10 cellular contexts compared by ENCODE assay signal in genomic region chr12:88153959-88154358, GRCh38. TPM values are rescaled to one million over a fixed set of nuclear protein-coding genes. Genes with fewer than 3 reads are reported as not detected.
DNase-seq lines count a peak whose midpoint lies in the region; ATAC-seq and TF ChIP-seq lines count a peak whose summit lies in the region.
"Had no signal": no experiment of that assay in that cellular context is flagged by ENCODE, and none has a peak within 500 bp of the region (broad histone marks: within the 10 kb centered on the region; RNA-seq: fewer than 3 reads in every experiment).

No MANE protein-coding gene starts in this region.

- H3K27ac Mint-ChIP-seq in nephron, result no peak overlapping the region

- in situ Hi-C loops in mammary epithelial cell (cut with MboI; ENCODE audit: low sequenced_read_pairs in 2 of 2), result no loop called here

- peaks cover 7% of the 10 kb centered on the region for H3K36me3 ChIP-seq in mammary epithelial cell (ENCODE audit: insufficient read depth, low read length)

- CTCF ChIA-PET in mammary epithelial cell (lab: Charles Lee; ENCODE audit: low non-redundant PET), result no interaction called here

- no peak for ATAC-seq in GM21360 (IDR thresholded peaks at IDR 0.05; ENCODE audit: unreplicated experiment)
- no peak for ATAC-seq in right cardiac atrium

- no peaks in the 10 kb centered on the region for H3K4me1 Mint-ChIP-seq in nephron

- 89% methylated on average over 3 of the region's 3 CpGs for WGBS in mammary epithelial cell (ENCODE audit: low coverage, missing lambda C conversion rate)
- WGBS in right cardiac atrium, result 79% methylated on average over 3 of the region's 3 CpGs

- H3K9me3 Mint-ChIP-seq in nephron, result no peaks in the 10 kb centered on the region

- H2AFZ ChIP-seq in mammary epithelial cell (ENCODE audit: low read depth, low read length), result no peak overlapping the region

- H3K27ac ChIP-seq in mammary epithelial cell (ENCODE audit: insufficient read depth, low read depth, low read length), result no peak overlapping the region
- no peak overlapping the region for H3K27ac ChIP-seq in right cardiac atrium (ENCODE audit: low read length)
- H3K27ac ChIP-seq: epithelial cell of prostate had no signal

- H3K36me3 Mint-ChIP-seq in nephron (ENCODE audit: low read depth), result peaks cover 7% of the 10 kb centered on the region

- dilution Hi-C loops in mammary epithelial cell (cut with HindIII; ENCODE audit: low sequenced_read_pairs), result no loop called here

- intact Hi-C loops in mammary epithelial cell (cut with micrococcal nuclease) (loop anchor here (2.0 kb wide), 1 partner anchor 839 kb away; no protein-coding TSS in a partner anchor), right cardiac atrium (cut with DNase I) (loop anchor here in 2 of 4 donors (5.0 to 10.0 kb wide), 2 partner anchors 841 to 843 kb away; no protein-coding TSS in a partner anchor)

- H3K9me3 ChIP-seq in mammary epithelial cell (replicated peaks; ENCODE audit: insufficient read depth, low read length), result no peaks in the 10 kb centered on the region
- H3K9me3 ChIP-seq in right cardiac atrium (ENCODE audit: control insufficient read depth, low read length), result no peaks in the 10 kb centered on the region

- H3K4me2 ChIP-seq in mammary epithelial cell (ENCODE audit: insufficient read depth, low read depth, low read length), result no peak overlapping the region

- TF ChIP-seq CTCF in LNCaP clone FGC (IDR thresholded peaks at IDR 0.05; ENCODE audit: control insufficient read depth, extremely low read depth, insufficient read depth), result peak; percentile 23
- peak; percentile 29 to 33 for TF ChIP-seq CTCF in mammary epithelial cell (conservative IDR thresholded peaks at IDR 0.05 in 1 of 2, IDR thresholded peaks at IDR 0.05 in 1 of 2; ENCODE audit: extremely low read depth in 1 of 2, insufficient read depth in 1 of 2, low read depth in 1 of 2, low read length in 2 of 2)
- TF ChIP-seq CTCF in nephron (IDR thresholded peaks at IDR 0.05; ENCODE audit: unreplicated experiment in 3 of 3), result peak; percentile 33 to 54 (median 39)

- H4K20me1 ChIP-seq in mammary epithelial cell (ENCODE audit: insufficient read depth, low read length), result no peaks in the 10 kb centered on the region

- no peak overlapping the region for H3K4me3 Mint-ChIP-seq in nephron

- no peaks in the 10 kb centered on the region for H3K4me1 ChIP-seq in mammary epithelial cell (ENCODE audit: insufficient read depth, low read length)
- no peaks in the 10 kb centered on the region for H3K4me1 ChIP-seq in right cardiac atrium (ENCODE audit: control insufficient read depth, insufficient read depth, low read length)

- no peak overlapping the region for H3K9ac ChIP-seq in mammary epithelial cell (ENCODE audit: insufficient read depth, low read length)

- no peaks in the 10 kb centered on the region for H3K27me3 Mint-ChIP-seq in nephron (ENCODE audit: low read depth)

- BruUV-seq in mammary epithelial cell (replicated peaks; lab: Mats Ljungman, UMichigan), result no TSS peak

- DNase-seq in Daoy (ENCODE audit: low read depth) (peak; percentile 15), LNCaP clone FGC (ENCODE audit: low read depth) (no peak), mammary epithelial cell (no peak), HUDEP-2 (lab: John Stamatoyannopoulos, UW; ENCODE audit: unreplicated experiment in 76 of 76) (no peak), right cardiac atrium (no peak)
- no peak for DNase-seq in effector CD4-positive, alpha-beta T cell
- DNase-seq: stimulated activated CD4-positive, alpha-beta T cell treated with anti-CD3 and anti-CD28 coated beads, Interleukin-12 subunit alpha, Interleukin-12 subunit beta, amount 100 ng/mL, for 4 hours had no signal

- peaks cover 29% of the 10 kb centered on the region for H3K79me2 ChIP-seq in mammary epithelial cell (ENCODE audit: insufficient read depth, low read length)

- H3K4me3 ChIP-seq in LNCaP clone FGC (ENCODE audit: low read depth, low read length) (no peak overlapping the region), mammary epithelial cell (replicated peaks in 1 of 3; ENCODE audit: insufficient read depth in 1 of 3, low read depth in 2 of 3, low read length in 3 of 3) (no peak overlapping the region), right cardiac atrium (ENCODE audit: low read length) (no peak overlapping the region)

- H3K27me3 ChIP-seq in mammary epithelial cell (ENCODE audit: insufficient read depth, low read length) (no peaks in the 10 kb centered on the region), right cardiac atrium (ENCODE audit: control insufficient read depth, insufficient read depth) (no peaks in the 10 kb centered on the region)

RNA-seq across cellular contexts. Expression of gene TMTC3, which starts 11.9 kb away (rescaled TPM):
- total RNA-seq in Daoy (2014; rRNA removed; shearing (Covaris generic)), result 35.7 and 37.2 TPM in 2 replicates
- total RNA-seq in mammary epithelial cell (10 to 100 TPM; 46.3 to 97.0 TPM), right cardiac atrium (10 to 100 TPM; 10.2 to 15.2 (median 13.4) TPM)
- polyA plus RNA-seq in mammary epithelial cell (20.2 TPM), right cardiac atrium (2.1 TPM)
- 74.9 TPM for polyA minus RNA-seq in mammary epithelial cell

RNA-seq across cellular contexts. Expression of gene CEP290, which starts 12.1 kb away (rescaled TPM):
- total RNA-seq in Daoy (2014; rRNA removed; shearing (Covaris generic)), result 15.9 and 32.8 TPM in 2 replicates
- total RNA-seq in mammary epithelial cell, result 10 to 100 TPM; 20.0 to 20.5 TPM
- 4.7 TPM for polyA plus RNA-seq in mammary epithelial cell
- polyA minus RNA-seq in mammary epithelial cell, result 1.8 TPM
- total RNA-seq in right cardiac atrium, result 10 to 100 TPM in 1 of 4 donors, 1 to 10 TPM in 3; 6.5 to 10.4 (median 7.2) TPM
- polyA plus RNA-seq in right cardiac atrium, result 4.4 TPM
